ENCODE assay signal across 14 cellular contexts in genomic region chr2:165815299-165815698, GRCh38. TPM values are rescaled to one million over a fixed set of nuclear protein-coding genes. Genes with fewer than 3 reads are reported as not detected.
DNase-seq lines count a peak whose midpoint lies in the region; ATAC-seq and TF ChIP-seq lines count a peak whose summit lies in the region.
"Had no signal": no experiment of that assay in that cellular context is flagged by ENCODE, and none has a peak within 500 bp of the region (broad histone marks: within the 10 kb centered on the region; RNA-seq: fewer than 3 reads in every experiment).

No MANE protein-coding gene starts in this region.

- peak overlapping the region; percentile 56 for H3K4me3 Mint-ChIP-seq in memory B cell
- no peak overlapping the region for H3K4me3 Mint-ChIP-seq in activated CD4-positive, alpha-beta T cell treated with anti-CD3 and anti-CD28 coated beads, Interleukin-2, amount 10 ng/mL, durations not matched to agents 24 days and 14 days

- ATAC-seq in GM18909 (IDR thresholded peaks at IDR 0.05; ENCODE audit: poor library complexity, unreplicated experiment) (peak; percentile 48), GM21723 (IDR thresholded peaks at IDR 0.05; ENCODE audit: unreplicated experiment) (peak; percentile 54), HG03280 (IDR thresholded peaks at IDR 0.05; ENCODE audit: unreplicated experiment) (peak; percentile 33), memory B cell (ENCODE audit: low read depth) (peak; percentile 84)
- ATAC-seq: lower lobe of right lung; stimulated activated naive CD8-positive, alpha-beta T cell treated with anti-CD3 and anti-CD28 coated beads, Interleukin-15, Interleukin-2, amounts not matched to agents 100 U/mL and 50 U/mL, for 24 hours had no signal

- no peak overlapping the region for H3K27ac ChIP-seq in RWPE1
- H3K27ac ChIP-seq: lower lobe of right lung had no signal

- CTCF ChIA-PET in RWPE1 (lab: Yijun Ruan, JAX): no interaction called here

- intact Hi-C loops in activated CD4-positive, alpha-beta T cell treated with anti-CD3 and anti-CD28 coated beads, Interleukin-2, amount 10 ng/mL, durations not matched to agents 24 days and 14 days (cut with micrococcal nuclease): no loop called here

- POLR2A ChIA-PET in RWPE1 (lab: Yijun Ruan, JAX; ENCODE audit: low non-redundant PET): no interaction called here

- no peaks in the 10 kb centered on the region for H3K27me3 Mint-ChIP-seq in memory B cell
- H3K27me3 Mint-ChIP-seq in activated CD4-positive, alpha-beta T cell treated with anti-CD3 and anti-CD28 coated beads, Interleukin-2, amount 10 ng/mL, durations not matched to agents 24 days and 14 days: peaks cover 2% of the 10 kb centered on the region

- H3K9me3 Mint-ChIP-seq in memory B cell: peaks cover 1% of the 10 kb centered on the region
- H3K9me3 Mint-ChIP-seq in activated CD4-positive, alpha-beta T cell treated with anti-CD3 and anti-CD28 coated beads, Interleukin-2, amount 10 ng/mL, durations not matched to agents 24 days and 14 days: no peaks in the 10 kb centered on the region

- TF ChIP-seq CTCF in RWPE1 (conservative IDR thresholded peaks at IDR 0.05; ENCODE audit: low read depth): no peak

- peak overlapping the region; percentile 90 for H3K27ac Mint-ChIP-seq in memory B cell
- no peak overlapping the region for H3K27ac Mint-ChIP-seq in activated CD4-positive, alpha-beta T cell treated with anti-CD3 and anti-CD28 coated beads, Interleukin-2, amount 10 ng/mL, durations not matched to agents 24 days and 14 days

- H3K36me3 Mint-ChIP-seq in memory B cell: no peaks in the 10 kb centered on the region
- H3K36me3 Mint-ChIP-seq in activated CD4-positive, alpha-beta T cell treated with anti-CD3 and anti-CD28 coated beads, Interleukin-2, amount 10 ng/mL, durations not matched to agents 24 days and 14 days (ENCODE audit: low read depth): no peaks in the 10 kb centered on the region

- DNase-seq in memory B cell (ENCODE audit: low spot score in 2 of 2) (peak in 1 of 2 donors; percentile 2), RWPE1 (ENCODE audit: low spot score) (no peak), NCI-H2171 treated with DMSO at 0.1 percent for 48 hours (lab: John Stamatoyannopoulos, UW) (no peak), NCI-H1417 treated with DMSO at 0.1 percent for 48 hours (lab: John Stamatoyannopoulos, UW) (no peak)
- DNase-seq in activated CD4-positive, alpha-beta T cell treated with anti-CD3 and anti-CD28 coated beads, Interleukin-2, amount 10 ng/mL, durations not matched to agents 24 days and 14 days: no peak
- DNase-seq: activated T-cell treated with anti-CD3 and anti-CD28 coated beads for 4 hours; head of caudate nucleus; lower lobe of right lung; posterior cingulate gyrus; stimulated activated CD4-positive, alpha-beta T cell treated with anti-CD3 and anti-CD28 coated beads, Interleukin-1b, Interleukin-23, amount 100 ng/mL, for 48 hours; stimulated activated naive CD8-positive, alpha-beta T cell treated with anti-CD3 and anti-CD28 coated beads, Interleukin-15, Interleukin-2, amounts not matched to agents 100 U/mL and 50 U/mL, for 24 hours had no signal

- H3K4me1 Mint-ChIP-seq in memory B cell: peaks cover 35% of the 10 kb centered on the region
- no peaks in the 10 kb centered on the region for H3K4me1 Mint-ChIP-seq in activated CD4-positive, alpha-beta T cell treated with anti-CD3 and anti-CD28 coated beads, Interleukin-2, amount 10 ng/mL, durations not matched to agents 24 days and 14 days

RNA-seq across cellular contexts. Expression of gene GALNT3, which starts 21.3 kb away (rescaled TPM):
- 4.9 and 6.1 TPM in 2 replicates for total RNA-seq in activated CD4-positive, alpha-beta T cell treated with anti-CD3 and anti-CD28 coated beads, Interleukin-2, amount 10 ng/mL, durations not matched to agents 24 days and 14 days

Comparison
In these comparisons a context has a peak if more than half of its experiments do, and no peak if none do; other contexts are left out.
1. ATAC-seq: peak in every context shown above with its lines; median percentile 84 in memory B cell; 54 in GM21723; 48 in GM18909; 33 in HG03280.